In the genomic region with DNA sequence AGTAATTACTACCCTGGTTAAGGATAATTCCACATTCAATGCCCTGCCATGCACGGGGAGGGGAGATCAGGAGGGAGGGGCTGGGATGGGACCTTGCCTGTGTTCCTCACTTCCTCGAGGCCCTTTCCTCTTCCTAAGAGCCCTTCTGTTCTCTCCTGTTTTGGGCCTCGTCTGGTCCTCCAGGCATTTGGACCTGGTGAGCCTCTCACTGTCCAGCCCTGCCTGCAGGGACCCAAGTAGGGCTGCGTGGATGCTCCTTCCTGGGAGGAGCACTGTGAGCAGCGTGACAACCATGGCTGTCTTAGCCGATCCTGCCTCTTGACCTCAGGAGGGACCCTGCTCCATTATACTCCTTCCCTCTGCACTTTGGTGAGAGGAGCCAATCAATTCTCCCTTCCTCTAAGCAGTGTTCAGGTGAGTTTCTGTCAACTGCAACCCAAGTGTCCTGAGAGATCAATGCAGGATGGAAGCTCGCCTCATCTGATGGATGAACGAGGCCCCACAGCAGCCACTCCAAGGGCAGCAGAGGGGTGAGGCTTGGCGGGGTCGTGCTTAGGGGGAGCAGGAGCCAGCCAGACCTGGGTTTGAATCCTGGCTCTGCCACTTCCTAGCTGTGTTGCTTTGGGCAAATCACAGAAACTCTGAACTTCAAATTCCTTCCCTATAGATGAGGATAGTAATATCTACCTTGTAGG, we compare ENCODE assay signal across 21 cellular contexts.
DNase-seq lines count a peak whose midpoint lies in the region; ATAC-seq lines count a peak whose summit lies in the region.
"Had no signal": no experiment of that assay in that cellular context is flagged by ENCODE, and none has a peak within 500 bp of the region (broad histone marks: within the 10 kb centered on the region; RNA-seq: fewer than 3 reads in every experiment).

No MANE protein-coding gene starts in this region.

- DNase-seq in stimulated activated naive CD8-positive, alpha-beta T cell treated with anti-CD3 and anti-CD28 coated beads, Interleukin-15, Interleukin-2, amounts not matched to agents 100 U/mL and 50 U/mL, for 24 hours = no peak
- DNase-seq in T-cell (no peak), NCI-H1694 treated with DMSO at 0.1 percent for 48 hours (lab: John Stamatoyannopoulos, UW) (no peak)
- DNase-seq in naive thymus-derived CD8-positive, alpha-beta T cell = peak in 1 of 10 donors; percentile 24
- DNase-seq: ACHN; activated CD4-positive, alpha-beta T cell treated with anti-CD3 and anti-CD28 coated beads for 4 hours; activated effector memory CD4-positive, alpha-beta T cell treated with Interleukin-2 at 50 U/mL for 16 hours; BE2C; body of pancreas; COR-L47; gastrocnemius medialis; H7; Karpas-422; NCI-H748 treated with DMSO at 0.1 percent for 48 hours; stimulated activated CD4-positive, alpha-beta T cell treated with anti-CD3 and anti-CD28 coated beads, Interleukin-1b, Interleukin-23, amount 100 ng/mL, for 48 hours; T-helper 9 cell; tibial artery had no signal

- H3K4me3 Mint-ChIP-seq in stimulated activated naive CD8-positive, alpha-beta T cell treated with anti-CD3 and anti-CD28 coated beads, Interleukin-15, Interleukin-2, amounts not matched to agents 100 ng/mL and 50 ng/mL, for 24 hours = no peak overlapping the region
- H3K4me3 Mint-ChIP-seq in T-cell = no peak overlapping the region
- no peak overlapping the region for H3K4me3 Mint-ChIP-seq in naive thymus-derived CD8-positive, alpha-beta T cell

- POLR2A ChIA-PET in T-cell (lab: Charles Lee) = interaction anchor here in 1 of 2 donors (0.7 kb wide), 1 partner anchor 90 kb away, joined by 3 read pairs; no protein-coding TSS in a partner anchor
- POLR2A ChIA-PET in naive thymus-derived CD8-positive, alpha-beta T cell (lab: Charles Lee) = interaction anchor here (1.4 to 1.5 kb wide), 2 partner anchors 8 to 18 kb away, joined by 4 to 5 read pairs; no protein-coding TSS in a partner anchor

- H3K36me3 Mint-ChIP-seq in stimulated activated naive CD8-positive, alpha-beta T cell treated with anti-CD3 and anti-CD28 coated beads, Interleukin-15, Interleukin-2, amounts not matched to agents 100 ng/mL and 50 ng/mL, for 24 hours (ENCODE audit: low read depth) = peaks cover 3% of the 10 kb centered on the region
- H3K36me3 Mint-ChIP-seq in T-cell = peaks cover 16% of the 10 kb centered on the region
- H3K36me3 Mint-ChIP-seq in naive thymus-derived CD8-positive, alpha-beta T cell = peaks cover 0 to 20% (median 0%) of the 10 kb centered on the region in 3 donors

- peaks cover 38% of the 10 kb centered on the region for H3K4me1 Mint-ChIP-seq in stimulated activated naive CD8-positive, alpha-beta T cell treated with anti-CD3 and anti-CD28 coated beads, Interleukin-15, Interleukin-2, amounts not matched to agents 100 ng/mL and 50 ng/mL, for 24 hours (ENCODE audit: low read depth)
- H3K4me1 Mint-ChIP-seq in T-cell = peaks cover 59 to 70% (median 65%) of the 10 kb centered on the region in 3 donors
- peaks cover 30 to 74% (median 61%) of the 10 kb centered on the region in 4 donors for H3K4me1 Mint-ChIP-seq in naive thymus-derived CD8-positive, alpha-beta T cell

- no peaks in the 10 kb centered on the region for H3K27me3 Mint-ChIP-seq in stimulated activated naive CD8-positive, alpha-beta T cell treated with anti-CD3 and anti-CD28 coated beads, Interleukin-15, Interleukin-2, amounts not matched to agents 100 ng/mL and 50 ng/mL, for 24 hours
- H3K27me3 Mint-ChIP-seq in T-cell = no peaks in the 10 kb centered on the region
- H3K27me3 Mint-ChIP-seq in naive thymus-derived CD8-positive, alpha-beta T cell = no peaks in the 10 kb centered on the region

- H3K9me3 Mint-ChIP-seq in stimulated activated naive CD8-positive, alpha-beta T cell treated with anti-CD3 and anti-CD28 coated beads, Interleukin-15, Interleukin-2, amounts not matched to agents 100 ng/mL and 50 ng/mL, for 24 hours = no peaks in the 10 kb centered on the region
- no peaks in the 10 kb centered on the region for H3K9me3 Mint-ChIP-seq in T-cell
- H3K9me3 Mint-ChIP-seq in naive thymus-derived CD8-positive, alpha-beta T cell = no peaks in the 10 kb centered on the region

- ATAC-seq in stimulated activated naive CD8-positive, alpha-beta T cell treated with anti-CD3 and anti-CD28 coated beads, Interleukin-15, Interleukin-2, amounts not matched to agents 100 U/mL and 50 U/mL, for 24 hours = no peak
- ATAC-seq in T-cell (replicated peaks in 1 of 4) (no peak), HG03039 (IDR thresholded peaks at IDR 0.05; ENCODE audit: unreplicated experiment) (no peak), HG03432 (IDR thresholded peaks at IDR 0.05; ENCODE audit: unreplicated experiment) (no peak)
- ATAC-seq in naive thymus-derived CD8-positive, alpha-beta T cell = no peak
- ATAC-seq: body of pancreas, gastrocnemius medialis, Panc1 had no signal

- peak overlapping the region; percentile 23 for H3K27ac Mint-ChIP-seq in stimulated activated naive CD8-positive, alpha-beta T cell treated with anti-CD3 and anti-CD28 coated beads, Interleukin-15, Interleukin-2, amounts not matched to agents 100 ng/mL and 50 ng/mL, for 24 hours
- H3K27ac Mint-ChIP-seq in T-cell = peak overlapping the region; percentile 8 to 24
- H3K27ac Mint-ChIP-seq in naive thymus-derived CD8-positive, alpha-beta T cell = peak overlapping the region in 7 of 10 donors; percentile 7 to 68 (median 38)

- CTCF ChIA-PET in T-cell (lab: Charles Lee) = interaction anchor here in 1 of 2 donors (0.7 kb wide), 1 partner anchor 104 kb away, joined by 4 read pairs; no protein-coding TSS in a partner anchor
